ENCODE assay signal across 1 cellular context in the genomic region with DNA sequence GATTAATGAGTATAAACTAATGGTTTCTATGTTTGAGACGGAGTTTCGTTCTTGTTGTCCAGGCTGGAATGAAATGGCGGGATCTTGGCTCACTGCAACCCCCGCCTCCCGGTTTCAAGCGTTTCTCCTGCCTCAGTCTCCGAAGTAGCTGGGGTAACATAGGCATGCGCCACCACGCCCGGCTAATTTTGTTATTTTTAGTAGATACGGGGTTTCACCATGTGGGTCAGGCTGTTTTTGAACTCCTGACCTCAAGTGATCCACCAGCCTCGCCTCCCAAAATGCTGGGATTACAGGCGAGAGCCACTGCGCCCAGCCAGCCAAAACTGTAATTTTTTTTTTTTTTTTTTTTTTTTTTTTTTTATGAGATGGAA.
TF ChIP-seq lines count a peak whose summit lies in the region.

No MANE protein-coding gene starts in this region.

TF ChIP-seq in neural cell, 6 proteins besides CTCF, POLR2A, EP300 and RAD21 (continued from another document):
- TF ChIP-seq, protein P1, sequence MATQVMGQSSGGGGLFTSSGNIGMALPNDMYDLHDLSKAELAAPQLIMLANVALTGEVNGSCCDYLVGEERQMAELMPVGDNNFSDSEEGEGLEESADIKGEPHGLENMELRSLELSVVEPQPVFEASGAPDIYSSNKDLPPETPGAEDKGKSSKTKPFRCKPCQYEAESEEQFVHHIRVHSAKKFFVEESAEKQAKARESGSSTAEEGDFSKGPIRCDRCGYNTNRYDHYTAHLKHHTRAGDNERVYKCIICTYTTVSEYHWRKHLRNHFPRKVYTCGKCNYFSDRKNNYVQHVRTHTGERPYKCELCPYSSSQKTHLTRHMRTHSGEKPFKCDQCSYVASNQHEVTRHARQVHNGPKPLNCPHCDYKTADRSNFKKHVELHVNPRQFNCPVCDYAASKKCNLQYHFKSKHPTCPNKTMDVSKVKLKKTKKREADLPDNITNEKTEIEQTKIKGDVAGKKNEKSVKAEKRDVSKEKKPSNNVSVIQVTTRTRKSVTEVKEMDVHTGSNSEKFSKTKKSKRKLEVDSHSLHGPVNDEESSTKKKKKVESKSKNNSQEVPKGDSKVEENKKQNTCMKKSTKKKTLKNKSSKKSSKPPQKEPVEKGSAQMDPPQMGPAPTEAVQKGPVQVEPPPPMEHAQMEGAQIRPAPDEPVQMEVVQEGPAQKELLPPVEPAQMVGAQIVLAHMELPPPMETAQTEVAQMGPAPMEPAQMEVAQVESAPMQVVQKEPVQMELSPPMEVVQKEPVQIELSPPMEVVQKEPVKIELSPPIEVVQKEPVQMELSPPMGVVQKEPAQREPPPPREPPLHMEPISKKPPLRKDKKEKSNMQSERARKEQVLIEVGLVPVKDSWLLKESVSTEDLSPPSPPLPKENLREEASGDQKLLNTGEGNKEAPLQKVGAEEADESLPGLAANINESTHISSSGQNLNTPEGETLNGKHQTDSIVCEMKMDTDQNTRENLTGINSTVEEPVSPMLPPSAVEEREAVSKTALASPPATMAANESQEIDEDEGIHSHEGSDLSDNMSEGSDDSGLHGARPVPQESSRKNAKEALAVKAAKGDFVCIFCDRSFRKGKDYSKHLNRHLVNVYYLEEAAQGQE (IDR thresholded peaks at IDR 0.05; ENCODE audit: borderline replicate concordance) = no peak
- TF ChIP-seq TAF1 (IDR thresholded peaks at IDR 0.05; ENCODE audit: low read depth) (no peak), MXI1 (conservative IDR thresholded peaks at IDR 0.05; ENCODE audit: poor library complexity, severe bottlenecking) (no peak), POLR2AphosphoS5 (IDR thresholded peaks at IDR 0.05) (no peak), SMC3 (conservative IDR thresholded peaks at IDR 0.05; ENCODE audit: poor library complexity) (no peak)
TF ChIP-seq in neural cell: peak in this region for 0.
